In the genomic region with DNA sequence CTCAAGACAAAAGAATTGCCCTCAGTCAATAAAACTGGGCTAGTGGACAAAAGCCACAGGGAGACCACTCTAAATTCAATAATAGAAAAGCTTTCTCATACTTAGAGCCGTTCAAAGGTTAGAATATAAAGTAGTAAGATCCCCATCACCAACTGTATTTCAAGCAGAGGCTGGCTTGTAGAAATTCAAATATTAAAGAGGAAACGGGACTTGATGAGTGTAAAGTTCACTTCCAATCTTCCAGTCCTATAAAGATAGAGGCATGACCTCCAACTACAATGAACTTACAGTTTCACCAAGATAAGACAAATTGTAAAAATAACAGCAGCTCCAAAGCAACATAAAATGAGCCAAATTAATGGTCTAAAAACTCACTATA, we compare ENCODE assay signal across 24 cellular contexts.
A peak's percentile ranks its signal among the peaks of the same experiment; 100 is the strongest.
DNase-seq lines count a peak whose midpoint lies in the region; ATAC-seq, FAIRE-seq and TF ChIP-seq lines count a peak whose summit lies in the region.
"Had no signal": no experiment of that assay in that cellular context is flagged by ENCODE, and none has a peak within 500 bp of the region (broad histone marks: within the 10 kb centered on the region; RNA-seq: fewer than 3 reads in every experiment).

No MANE protein-coding gene starts in this region.

- intact Hi-C loops in colonic mucosa (cut with DNase I) (loop anchor here (5.0 kb wide), 1 partner anchor 90 kb away; no protein-coding TSS in a partner anchor), HepG2 (cut with micrococcal nuclease; ENCODE audit: unreplicated experiment) (loop anchor here (1.0 kb wide), 1 partner anchor 90 kb away; no protein-coding TSS in a partner anchor), prostate gland (cut with DNase I) (loop anchor here (5.0 kb wide), 1 partner anchor 90 kb away; no protein-coding TSS in a partner anchor)

- no peaks in the 10 kb centered on the region for H3K79me2 ChIP-seq in GM23248 (ENCODE audit: insufficient read depth)
- no peaks in the 10 kb centered on the region for H3K79me2 ChIP-seq in HepG2 (ENCODE audit: insufficient read depth, low read length)

- peak overlapping the region; percentile 2 for H3K4me2 ChIP-seq in GM23248 (ENCODE audit: unreplicated experiment)
- H3K4me2 ChIP-seq in HepG2 (ENCODE audit: low read depth, low read length), result peak overlapping the region; percentile 63

- peaks cover 26% of the 10 kb centered on the region for H3K4me1 Mint-ChIP-seq in nephron progenitor cell
- no peaks in the 10 kb centered on the region for H3K4me1 Mint-ChIP-seq in activated T-cell treated with anti-CD3 and anti-CD28 coated beads, Interleukin-2, amount 50 U/mL, for 4 hours (ENCODE audit: low read depth)

- H3K9me3 ChIP-seq in GM23248 (ENCODE audit: low read depth) (no peaks in the 10 kb centered on the region), colonic mucosa (no peaks in the 10 kb centered on the region), HepG2 (ENCODE audit: low read length) (peaks cover 11% of the 10 kb centered on the region; the same call in 1 of the 2 replicates), prostate gland (no peaks in the 10 kb centered on the region)

- WGBS in GM23248 (ENCODE audit: low coverage in 1 of 2, low lambda C conversion rate in 2 of 2, missing lambda C conversion rate in 2 of 2), 2 experiments, result 59 to 75% methylated on average over 2 of the region's 2 CpGs
- 0% methylated on average over 2 of the region's 2 CpGs for WGBS in HepG2 (ENCODE audit: low lambda C conversion rate)
- 37% methylated on average over 2 of the region's 2 CpGs for WGBS in prostate gland

- TF ChIP-seq POLR2A in HepG2 (IDR thresholded peaks at IDR 0.05; ENCODE audit: insufficient read depth in 1 of 2, low read depth in 2 of 2, low read length in 2 of 2), result no peak
- no peak for TF ChIP-seq POLR2A in prostate gland (IDR thresholded peaks at IDR 0.05)

- no peaks in the 10 kb centered on the region for H3K36me3 ChIP-seq in GM23248 (ENCODE audit: low read depth)
- no peaks in the 10 kb centered on the region for H3K36me3 ChIP-seq in colonic mucosa
- H3K36me3 ChIP-seq in HepG2 (replicated peaks in 1 of 2; ENCODE audit: control insufficient read depth in 1 of 2, insufficient read depth in 2 of 2, low read length in 2 of 2), result no peaks in the 10 kb centered on the region
- no peaks in the 10 kb centered on the region for H3K36me3 ChIP-seq in prostate gland
- H3K36me3 ChIP-seq: SJCRH30 had no signal

- no peak for FAIRE-seq in HepG2 (lab: Jason Lieb, UNC)
- FAIRE-seq: GM12891, H1, K562, RCC 7860 had no signal

- H3K4me1 ChIP-seq in GM23248 (ENCODE audit: insufficient read depth), result peaks cover 61% of the 10 kb centered on the region
- peaks cover 5% of the 10 kb centered on the region for H3K4me1 ChIP-seq in colonic mucosa
- H3K4me1 ChIP-seq in HepG2 (ENCODE audit: insufficient read depth, low read length), result peaks cover 56% of the 10 kb centered on the region
- H3K4me1 ChIP-seq in prostate gland (replicated peaks), result no peaks in the 10 kb centered on the region

- TF ChIP-seq EP300 in HepG2 (IDR thresholded peaks at IDR 0.05; ENCODE audit: low read depth in 2 of 2, low read length in 2 of 2) (no peak), HepG2 (CRISPR knock-in tag; IDR thresholded peaks at IDR 0.05; ENCODE audit: borderline replicate concordance) (no peak)

- H2AFZ ChIP-seq in GM23248 (no peak overlapping the region), HepG2 (ENCODE audit: low read length) (peak overlapping the region; percentile 25)

- BruUV-seq in HepG2 (replicated peaks; lab: Mats Ljungman, UMichigan), result no TSS peak

- H3K4me3 Mint-ChIP-seq in nephron progenitor cell, result no peak overlapping the region
- no peak overlapping the region for H3K4me3 Mint-ChIP-seq in activated T-cell treated with anti-CD3 and anti-CD28 coated beads, Interleukin-2, amount 50 U/mL, for 4 hours

- POLR2A ChIA-PET in HepG2 (lab: Yijun Ruan, JAX), result no interaction called here

- no peak for TF ChIP-seq RAD21 in HepG2 (CRISPR knock-in tag; IDR thresholded peaks at IDR 0.05)

- no peaks in the 10 kb centered on the region for H3K27me3 ChIP-seq in GM23248 (replicated peaks; ENCODE audit: insufficient read depth)
- H3K27me3 ChIP-seq in colonic mucosa, result no peaks in the 10 kb centered on the region
- no peaks in the 10 kb centered on the region for H3K27me3 ChIP-seq in HepG2 (ENCODE audit: control insufficient read depth in 1 of 2, insufficient read depth in 2 of 2, low read length in 2 of 2)
- no peaks in the 10 kb centered on the region for H3K27me3 ChIP-seq in prostate gland (replicated peaks; ENCODE audit: insufficient read depth)
- H3K27me3 ChIP-seq: SJCRH30 had no signal

- DNase-seq in GM23248, result no peak
- no peak for DNase-seq in colonic mucosa
- peak; percentile 46 for DNase-seq in HepG2 (ENCODE audit: low spot score)
- no peak for DNase-seq in nephron progenitor cell
- no peak for DNase-seq in prostate gland (ENCODE audit: low spot score)
- DNase-seq in activated T-cell treated with anti-CD3 and anti-CD28 coated beads, Interleukin-2, amount 50 U/mL, for 4 hours, result no peak
- no peak for DNase-seq in activated effector memory CD4-positive, alpha-beta T cell treated with anti-CD3 and anti-CD28 coated beads, Interleukin-2, amount 50 U/mL, for 16 hours
- no peak for DNase-seq in foreskin fibroblast
- DNase-seq: Calu3, DMS79 treated with DMSO at 0.1 percent for 48 hours, GF-D8, Kasumi-1, NCI-H1092 treated with DMSO at 0.1 percent for 48 hours, NCI-H1436, NCI-H187, NCI-H2081 treated with DMSO at 0.1 percent for 48 hours, NCI-H2171, NCI-H524, NCI-H82, SJCRH30 had no signal

- peak overlapping the region; percentile 89 for H3K27ac Mint-ChIP-seq in nephron progenitor cell

- peak; percentile 39 for ATAC-seq in HepG2
- ATAC-seq in activated T-cell treated with anti-CD3 and anti-CD28 coated beads, Interleukin-2, amount 50 U/mL, for 4 hours, result no peak
- ATAC-seq: K562 had no signal

- H3K27me3 Mint-ChIP-seq in nephron progenitor cell (ENCODE audit: low read depth, poor library complexity), result no peaks in the 10 kb centered on the region
- peaks cover 6% of the 10 kb centered on the region for H3K27me3 Mint-ChIP-seq in activated T-cell treated with anti-CD3 and anti-CD28 coated beads, Interleukin-2, amount 50 U/mL, for 4 hours (ENCODE audit: low read depth)

- no peak for TF ChIP-seq CTCF in colonic mucosa (IDR thresholded peaks at IDR 0.05)
- TF ChIP-seq CTCF in HepG2 (CRISPR knock-in tag; IDR thresholded peaks at IDR 0.05), result no peak
- no peak for TF ChIP-seq CTCF in nephron progenitor cell (IDR thresholded peaks at IDR 0.05)
- TF ChIP-seq CTCF in prostate gland (IDR thresholded peaks at IDR 0.05), result no peak
- no peak for TF ChIP-seq CTCF in foreskin fibroblast (IDR thresholded peaks at IDR 0.05; ENCODE audit: low read depth, low read length)

- H3K9ac ChIP-seq in GM23248, result peak overlapping the region; percentile 35; the same call in 1 of the 2 replicates
- peak overlapping the region in 1 of 2 donors; percentile 32 for H3K9ac ChIP-seq in colonic mucosa (ENCODE audit: low read depth in 2 of 2, low read length in 2 of 2)
- no peak overlapping the region for H3K9ac ChIP-seq in HepG2 (ENCODE audit: insufficient read depth, low read depth, low read length)

- H3F3A ChIP-seq in GM23248 (ENCODE audit: insufficient read depth), result peaks cover 48% of the 10 kb centered on the region

- H3K4me3 ChIP-seq in GM23248 (no peak overlapping the region), colonic mucosa (no peak overlapping the region), HepG2 (replicated peaks in 1 of 3; ENCODE audit: insufficient read depth in 1 of 3, low read depth in 2 of 3, low read length in 3 of 3) (peak overlapping the region in 2 of 3 experiments; percentile 14 to 32; a peak in 2 of 6 replicates), prostate gland (no peak overlapping the region), foreskin fibroblast (ENCODE audit: low read depth in 1 of 2, low read length in 2 of 2) (no peak overlapping the region)
- H3K4me3 ChIP-seq: K562, SJCRH30 had no signal

- H3K9me3 Mint-ChIP-seq in nephron progenitor cell, result peaks cover 47% of the 10 kb centered on the region
- H3K9me3 Mint-ChIP-seq in activated T-cell treated with anti-CD3 and anti-CD28 coated beads, Interleukin-2, amount 50 U/mL, for 4 hours, result peaks cover 20% of the 10 kb centered on the region

- peaks cover 45% of the 10 kb centered on the region for H3K36me3 Mint-ChIP-seq in nephron progenitor cell (ENCODE audit: low read depth)
- H3K36me3 Mint-ChIP-seq in activated T-cell treated with anti-CD3 and anti-CD28 coated beads, Interleukin-2, amount 50 U/mL, for 4 hours (ENCODE audit: insufficient read depth), result no peaks in the 10 kb centered on the region

- CTCF ChIA-PET in HepG2 (lab: Yijun Ruan, JAX; ENCODE audit: low intra/inter-chr PET ratio, low total read pairs), result no interaction called here

- H3K9me2 ChIP-seq in GM23248 (ENCODE audit: insufficient read depth), result no peaks in the 10 kb centered on the region

- in situ Hi-C loops in GM23248 (cut with MboI) (loop anchor here (10.0 kb wide), 1 partner anchor 108 kb away; no protein-coding TSS in a partner anchor), HepG2 (cut with HindIII; ENCODE audit: extremely low pct_ligation_motif_present, low pct_unique_long_range_greater_than_20kb) (loop anchor here (5.0 kb wide), 1 partner anchor 90 kb away; no protein-coding TSS in a partner anchor)

- H4K20me1 ChIP-seq in GM23248 (ENCODE audit: insufficient read depth) (no peaks in the 10 kb centered on the region), HepG2 (ENCODE audit: insufficient read depth, low read length) (no peaks in the 10 kb centered on the region)

- peak overlapping the region; percentile 47 for H3K27ac ChIP-seq in GM23248
- peak overlapping the region; percentile 77 for H3K27ac ChIP-seq in colonic mucosa
- peak overlapping the region; percentile 59 for H3K27ac ChIP-seq in HepG2 (ENCODE audit: extremely low read length, insufficient read depth, low read length)
- H3K27ac ChIP-seq in prostate gland, result no peak overlapping the region
- H3K27ac ChIP-seq: SJCRH30 had no signal

TF ChIP-seq in HepG2, 621 proteins besides CTCF, POLR2A, EP300 and RAD21 (continues in another document):
- TF ChIP-seq FOXM1 (CRISPR knock-in tag; IDR thresholded peaks at IDR 0.05) (no peak), NR2C2 (CRISPR knock-in tag; IDR thresholded peaks at IDR 0.05; ENCODE audit: borderline replicate concordance) (0 out of 2 replicates have a peak, but pooled peaks have one; percentile 19), KAT7 (CRISPR knock-in tag; IDR thresholded peaks at IDR 0.05; ENCODE audit: borderline replicate concordance) (no peak), NFIC (IDR thresholded peaks at IDR 0.05; ENCODE audit: low read length) (0 out of 2 replicates have a peak, but pooled peaks have one; percentile 31), U2AF1 (optimal IDR thresholded peaks at IDR 0.05; ENCODE audit: low read depth, low read length) (no peak), PCBP2 (optimal IDR thresholded peaks at IDR 0.05; ENCODE audit: low read depth, low read length, poor library complexity, severe bottlenecking) (no peak), NCOR1 (IDR thresholded peaks at IDR 0.05; ENCODE audit: borderline replicate concordance, low read length) (0 out of 2 replicates have a peak, but pooled peaks have one; percentile 16), GFI1 (CRISPR knock-in tag; IDR thresholded peaks at IDR 0.05; ENCODE audit: borderline replicate concordance) (no peak)

Comparison
In these comparisons a context has a peak if more than half of its experiments do, and no peak if none do; other contexts are left out.
1. H3K27ac ChIP-seq: peak in GM23248 (single experiment), colonic mucosa (single experiment) and HepG2 (single experiment); none in prostate gland (0 of 2).
2. H3K4me3 ChIP-seq: peak in HepG2 (2 of 3); none in GM23248 (single experiment), colonic mucosa (single experiment), prostate gland (0 of 2) and foreskin fibroblast (0 of 2).